8 cellular contexts compared by ENCODE assay signal in genomic region chr11:62508336-62509058, GRCh38. TPM values are rescaled to one million over a fixed set of nuclear protein-coding genes. Genes with fewer than 3 reads are reported as not detected.
DNase-seq lines count a peak whose midpoint lies in the region; ATAC-seq and TF ChIP-seq lines count a peak whose summit lies in the region.

No MANE protein-coding gene starts in this region.

- peak overlapping the region; percentile 57 for H3K4me2 ChIP-seq in parathyroid adenoma (ENCODE audit: low read length)

- H3K27ac ChIP-seq in heart left ventricle (peak overlapping the region; percentile 59 to 88 (median 80)), parathyroid adenoma (peak overlapping the region; percentile 90)

- TF ChIP-seq POLR2A in heart left ventricle (IDR thresholded peaks at IDR 0.05), result no peak

- H3K36me3 ChIP-seq in heart left ventricle (peaks cover 0 to 4% (median 0%) of the 10 kb centered on the region in 9 donors), parathyroid adenoma (ENCODE audit: control insufficient read depth, insufficient read depth, low read length) (no peaks in the 10 kb centered on the region)

- H3K9me3 ChIP-seq in heart left ventricle, result no peaks in the 10 kb centered on the region
- H3K9me3 ChIP-seq in parathyroid adenoma (ENCODE audit: control insufficient read depth, low read length), result no peaks in the 10 kb centered on the region

- intact Hi-C loops in heart left ventricle (cut with DNase I), result loop anchor here in 6 of 10 donors (1.0 to 5.0 kb wide), 3 partner anchors 30 to 34 kb away; no protein-coding TSS in a partner anchor

- TF ChIP-seq CTCF in heart left ventricle (IDR thresholded peaks at IDR 0.05) (peak; percentile 20 to 67 (median 43)), parathyroid adenoma (IDR thresholded peaks at IDR 0.05) (peak; percentile 31)

- DNase-seq in GM03348 (ENCODE audit: low spot score), result peak; percentile 64
- DNase-seq in NCI-H1105 treated with DMSO at 0.1 percent for 48 hours (lab: John Stamatoyannopoulos, UW), result peak; percentile 10
- peak; percentile 65 for DNase-seq in amniotic stem cell (lab: John Stamatoyannopoulos, UW)
- peak; percentile 78 to 92 (median 85) for DNase-seq in heart left ventricle
- DNase-seq in RKO (ENCODE audit: low spot score), result no peak
- no peak for DNase-seq in activated CD4-positive, alpha-beta T cell treated with anti-CD3 and anti-CD28 coated beads, Interleukin-2, amount 50 U/mL, for 1 hour

- H3K4me3 ChIP-seq in heart left ventricle (peak overlapping the region in 7 of 12 donors; percentile 1 to 20 (median 6)), parathyroid adenoma (ENCODE audit: low read depth, low read length) (peak overlapping the region; percentile 33)

- 12 to 29% (median 25%) methylated on average over 19 of the region's 19 CpGs for WGBS in heart left ventricle, 4 donors

- H3K79me2 ChIP-seq in parathyroid adenoma, result no peaks in the 10 kb centered on the region

- peak overlapping the region; percentile 80 for H2AFZ ChIP-seq in parathyroid adenoma

- H3K4me1 ChIP-seq in heart left ventricle (peaks cover 0 to 64% (median 42%) of the 10 kb centered on the region in 12 donors), parathyroid adenoma (peaks cover 11% of the 10 kb centered on the region)

- H3K9ac ChIP-seq in parathyroid adenoma, result no peak overlapping the region

- ATAC-seq in heart left ventricle (peak; percentile 88 to 93 (median 90)), HG03520 (IDR thresholded peaks at IDR 0.05; ENCODE audit: unreplicated experiment) (no peak)

- H3K27me3 ChIP-seq in heart left ventricle, result no peaks in the 10 kb centered on the region
- H3K27me3 ChIP-seq in parathyroid adenoma (ENCODE audit: control insufficient read depth, insufficient read depth, low read length), result no peaks in the 10 kb centered on the region

RNA-seq across cellular contexts. Expression of gene AHNAK, which starts 38.1 kb away (rescaled TPM):
- 100 to 1,000 TPM; 251 to 861 (median 409) TPM for total RNA-seq in heart left ventricle
- polyA plus RNA-seq in heart left ventricle, result 100 to 1,000 TPM in 1 of 2 donors, 10 to 100 TPM in 1; 84.4 to 251 TPM

Comparison
In these comparisons a context has a peak if more than half of its experiments do, and no peak if none do; other contexts are left out.
1. DNase-seq: peak in GM03348 (single experiment), NCI-H1105 treated with DMSO at 0.1 percent for 48 hours (single experiment), amniotic stem cell (single experiment) and heart left ventricle (5 of 5); none in RKO (single experiment) and activated CD4-positive, alpha-beta T cell treated with anti-CD3 and anti-CD28 coated beads, Interleukin-2, amount 50 U/mL, for 1 hour (single experiment).